Comparison of ENCODE assay signal across 8 cellular contexts in genomic region chr22:17369553-17370035, GRCh38. TPM values are rescaled to one million over a fixed set of nuclear protein-coding genes. Genes with fewer than 3 reads are reported as not detected.
DNase-seq lines count a peak whose midpoint lies in the region; ATAC-seq and TF ChIP-seq lines count a peak whose summit lies in the region.

No MANE protein-coding gene starts in this region.

- peaks cover 1% of the 10 kb centered on the region for H3K9me3 Mint-ChIP-seq in memory B cell

- H3K4me1 Mint-ChIP-seq in memory B cell = peaks cover 14% of the 10 kb centered on the region

- H3K4me3 ChIP-seq in GM12865 (ENCODE audit: low read depth, low read length) = no peak overlapping the region
- H3K4me3 ChIP-seq in NB4 (ENCODE audit: low read depth, low read length) = no peak overlapping the region
- peak overlapping the region; percentile 64 for H3K4me3 ChIP-seq in thoracic aorta

- TF ChIP-seq POLR2A in NB4 (IDR thresholded peaks at IDR 0.05; ENCODE audit: extremely low read depth, insufficient read length) = no peak

- H3K4me1 ChIP-seq in thoracic aorta (ENCODE audit: control insufficient read depth in 1 of 2, low read depth in 2 of 2) = peaks cover 14 to 27% of the 10 kb centered on the region in 2 donors

- H3K27ac Mint-ChIP-seq in memory B cell = no peak overlapping the region

- H3K27me3 Mint-ChIP-seq in memory B cell = peaks cover 27% of the 10 kb centered on the region

- H3K27ac ChIP-seq in thoracic aorta = no peak overlapping the region

- H3K9me3 ChIP-seq in thoracic aorta = no peaks in the 10 kb centered on the region

- DNase-seq in GM12865 (ENCODE audit: low read depth) (peak; percentile 24), NB4 (ENCODE audit: low read depth) (peak; percentile 66), cerebellum (ENCODE audit: low spot score) (peak; percentile 50), memory B cell (ENCODE audit: low spot score in 2 of 2) (peak; percentile 21 to 42), thoracic aorta (ENCODE audit: low spot score) (no peak), NCI-H524 treated with DMSO at 0.1 percent for 48 hours (lab: John Stamatoyannopoulos, UW) (no peak)

- H3K4me3 Mint-ChIP-seq in memory B cell = peak overlapping the region; percentile 46

- peaks cover 25% of the 10 kb centered on the region for H3K27me3 ChIP-seq in thoracic aorta (replicated peaks; ENCODE audit: insufficient read depth)

- no peaks in the 10 kb centered on the region for H3K36me3 ChIP-seq in thoracic aorta

- peaks cover 2% of the 10 kb centered on the region for H3K36me3 Mint-ChIP-seq in memory B cell

- ATAC-seq in memory B cell (ENCODE audit: low read depth) = peak; percentile 54
- ATAC-seq in thoracic aorta (ENCODE audit: insufficient number of reproducible peaks, low FRiP score, low read depth) = no peak
- no peak for ATAC-seq in HG02970 (IDR thresholded peaks at IDR 0.05; ENCODE audit: low FRiP score, unreplicated experiment)
- no peak for ATAC-seq in HG02870 (IDR thresholded peaks at IDR 0.05; ENCODE audit: unreplicated experiment)

- TF ChIP-seq CTCF in GM12865 (IDR thresholded peaks at IDR 0.05; ENCODE audit: insufficient read depth, low read depth, low read length, missing control alignments) = no peak
- no peak for TF ChIP-seq CTCF in NB4 (IDR thresholded peaks at IDR 0.05; ENCODE audit: low read depth, low read length)
- TF ChIP-seq CTCF in thoracic aorta (IDR thresholded peaks at IDR 0.05) = no peak

RNA-seq across cellular contexts. Expression of gene CECR2, which starts 0.3 kb away (rescaled TPM):
- total RNA-seq in cerebellum (25.5 TPM), thoracic aorta (under 1 TPM in 1 of 2 donors, not detected in 1; 0.28 TPM)

Comparison
In these comparisons a context has a peak if more than half of its experiments do, and no peak if none do; other contexts are left out.
1. DNase-seq: peak in GM12865 (single experiment), NB4 (single experiment), cerebellum (single experiment) and memory B cell (2 of 2); none in thoracic aorta (single experiment) and NCI-H524 treated with DMSO at 0.1 percent for 48 hours (single experiment).
2. RNA of gene CECR2, which starts 0.3 kb away (total RNA-seq): 25.5 TPM in cerebellum (single experiment); 0.28 TPM in thoracic aorta; every median in the first group is over 10 times any median in the second.